Comparison of ENCODE assay signal across 7 cellular contexts in genomic region chr21:25341981-25342380, GRCh38.
"Had no signal": no experiment of that assay in that cellular context is flagged by ENCODE, and none has a peak within 500 bp of the region (broad histone marks: within the 10 kb centered on the region; RNA-seq: fewer than 3 reads in every experiment).

No MANE protein-coding gene starts in this region.

- H3K9me3 Mint-ChIP-seq: IgD-negative memory B cell had no signal

- H3K27me3 Mint-ChIP-seq: IgD-negative memory B cell had no signal

- H3K4me3 ChIP-seq: K562 had no signal

- DNase-seq: KBM-7, KG1 had no signal

- H3K4me2 ChIP-seq: KMS-11 had no signal

- H3K9ac ChIP-seq: KMS-11 had no signal

- H3K36me3 Mint-ChIP-seq: IgD-negative memory B cell had no signal

- H3K27ac Mint-ChIP-seq: IgD-negative memory B cell had no signal

- ATAC-seq: HepG2, K562 had no signal

- H3K4me1 Mint-ChIP-seq: IgD-negative memory B cell had no signal

- H3K4me3 Mint-ChIP-seq: IgD-negative memory B cell had no signal

- H3K27ac ChIP-seq: HL-60, KMS-11 had no signal
